Comparison of ENCODE assay signal across 8 cellular contexts in the genomic region with DNA sequence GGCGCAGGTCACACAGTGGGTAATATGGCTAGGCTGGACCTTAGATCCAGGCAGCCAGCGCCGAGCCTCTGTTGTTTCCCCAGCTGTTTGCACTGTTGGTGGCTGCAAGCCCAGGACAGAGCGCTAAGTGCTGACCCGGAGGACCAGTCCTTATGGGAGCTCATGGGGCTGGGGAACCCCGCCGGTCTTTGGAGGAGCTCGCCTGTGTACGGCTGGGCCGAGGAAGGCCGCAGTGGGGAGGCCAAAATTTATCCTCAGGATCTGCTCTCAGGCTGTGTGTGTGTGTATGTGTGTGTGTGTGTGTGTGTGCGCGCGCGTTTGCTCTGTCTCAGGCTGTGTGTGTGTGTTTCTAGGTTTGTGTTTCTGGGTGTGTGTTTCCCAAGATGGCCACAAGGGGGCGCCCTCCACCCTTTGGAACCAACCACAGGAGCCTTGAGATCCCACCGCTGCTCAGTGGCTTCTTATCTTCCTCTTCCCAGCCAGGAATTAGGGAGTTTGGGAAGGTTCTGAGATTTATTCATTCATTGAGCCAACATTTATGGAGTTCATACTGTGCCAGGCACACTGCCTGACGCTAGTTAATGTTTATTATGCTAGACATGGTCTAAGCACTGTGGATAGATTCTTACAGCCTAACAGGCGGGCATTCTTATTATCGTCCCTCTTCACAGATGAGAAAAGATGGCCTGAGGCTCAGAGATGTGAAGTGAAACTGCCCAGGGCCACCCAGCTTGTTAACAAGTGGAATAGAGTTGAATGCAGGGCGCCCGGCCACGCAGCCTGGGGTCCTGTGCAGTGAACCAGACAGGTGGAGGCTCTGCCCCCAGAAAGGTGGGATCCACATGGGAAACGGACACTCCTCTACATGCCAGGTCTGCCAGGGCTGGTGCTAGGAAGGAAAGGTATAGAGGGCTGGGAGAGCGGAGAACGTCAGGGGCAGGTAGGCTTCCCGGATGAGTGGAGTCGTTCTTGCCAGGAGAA. TPM values are rescaled to one million over a fixed set of nuclear protein-coding genes. Genes with fewer than 3 reads are reported as not detected.
A peak's percentile ranks its signal among the peaks of the same experiment; 100 is the strongest.
DNase-seq lines count a peak whose midpoint lies in the region; ATAC-seq, FAIRE-seq and TF ChIP-seq lines count a peak whose summit lies in the region.

No MANE protein-coding gene starts in this region.

- H3K4me2 ChIP-seq in HepG2 (ENCODE audit: low read depth, low read length) = no peak overlapping the region

- no peaks in the 10 kb centered on the region for H3K4me1 ChIP-seq in HepG2 (ENCODE audit: insufficient read depth, low read length)

- 74% methylated on average over 21 of the region's 28 CpGs for WGBS in HepG2 (ENCODE audit: low lambda C conversion rate)

- no peak overlapping the region for H3K27ac ChIP-seq in HepG2 (ENCODE audit: extremely low read length, insufficient read depth, low read length)

- ATAC-seq in HepG2 (peak; percentile 88), GM19397 (IDR thresholded peaks at IDR 0.05; ENCODE audit: unreplicated experiment) (no peak)

- intact Hi-C loops in HepG2 (cut with micrococcal nuclease; ENCODE audit: unreplicated experiment) = loop anchor here (5.0 kb wide), 1 partner anchor 193 kb away; a partner anchor contains a TSS

- H3K9me3 ChIP-seq in HepG2 (ENCODE audit: low read length) = no peaks in the 10 kb centered on the region

- peak; percentile 20; the same call in 1 of the 2 replicates for TF ChIP-seq RAD21 in HepG2 (CRISPR knock-in tag; IDR thresholded peaks at IDR 0.05)

- H3K27me3 ChIP-seq in HepG2 (ENCODE audit: control insufficient read depth in 1 of 2, insufficient read depth in 2 of 2, low read length in 2 of 2) = no peaks in the 10 kb centered on the region

- no peak for TF ChIP-seq POLR2A in HepG2 (IDR thresholded peaks at IDR 0.05; ENCODE audit: insufficient read depth in 1 of 2, low read depth in 2 of 2, low read length in 2 of 2)

- H4K20me1 ChIP-seq in HepG2 (ENCODE audit: insufficient read depth, low read length) = no peaks in the 10 kb centered on the region

- no peak overlapping the region for H2AFZ ChIP-seq in HepG2 (ENCODE audit: low read length)

- POLR2A ChIA-PET in HepG2 (lab: Yijun Ruan, JAX) = interaction anchor here (0.8 kb wide), 1 partner anchor 15 kb away, joined by 3 read pairs; a partner anchor contains a TSS

- CTCF ChIA-PET in HepG2 (lab: Yijun Ruan, JAX; ENCODE audit: low intra/inter-chr PET ratio, low total read pairs) = interaction anchor here (0.7 to 1.6 kb wide), 3 partner anchors 68 to 192 kb away, joined by 3 to 7 read pairs (median 6); no protein-coding TSS in a partner anchor

- peaks cover 0 to 2% of the 10 kb centered on the region in 2 experiments; a peak in 1 of 5 replicates for H3K36me3 ChIP-seq in HepG2 (replicated peaks in 1 of 2; ENCODE audit: control insufficient read depth in 1 of 2, insufficient read depth in 2 of 2, low read length in 2 of 2)

- in situ Hi-C loops in HepG2 (cut with HindIII; ENCODE audit: extremely low pct_ligation_motif_present, low pct_unique_long_range_greater_than_20kb) = loop anchor here (10.0 kb wide), 2 partner anchors 95 to 195 kb away; a partner anchor contains a TSS

- H3K4me3 ChIP-seq in HepG2 (replicated peaks in 1 of 3; ENCODE audit: insufficient read depth in 1 of 3, low read depth in 2 of 3, low read length in 3 of 3) = no peak overlapping the region; a peak in 1 of 6 replicates

- FAIRE-seq in HepG2 (lab: Jason Lieb, UNC) = peak; percentile 80

- TF ChIP-seq EP300 in HepG2 (IDR thresholded peaks at IDR 0.05; ENCODE audit: low read depth in 2 of 2, low read length in 2 of 2) (no peak), HepG2 (CRISPR knock-in tag; IDR thresholded peaks at IDR 0.05; ENCODE audit: borderline replicate concordance) (no peak)

- DNase-seq in SIG-M5 treated with dmso at 0.1 percent for 504 hours (lab: John Stamatoyannopoulos, UW; ENCODE audit: unreplicated experiment) = peak; percentile 21
- no peak for DNase-seq in SIG-M5 (lab: John Stamatoyannopoulos, UW)
- peak; percentile 18 for DNase-seq in NCI-H2107 treated with DMSO at 0.1 percent for 48 hours (lab: John Stamatoyannopoulos, UW; ENCODE audit: unreplicated experiment)
- peak; percentile 46 for DNase-seq in activated CD4-positive, alpha-beta T cell treated with anti-CD3 and anti-CD28 coated beads for 1 hour
- DNase-seq in cerebellum (ENCODE audit: low spot score) = peak; percentile 79
- DNase-seq in HepG2 (ENCODE audit: low spot score) = peak; percentile 28
- DNase-seq in stimulated activated CD4-positive, alpha-beta T cell treated with anti-CD3 and anti-CD28 coated beads, TNF-alpha, amount 100 ng/mL, for 4 hours (ENCODE audit: low read depth in 3 of 3) = peak; percentile 34 to 43 (median 35)

- BruUV-seq in HepG2 (replicated peaks; lab: Mats Ljungman, UMichigan) = no TSS peak

- no peaks in the 10 kb centered on the region for H3K79me2 ChIP-seq in HepG2 (ENCODE audit: insufficient read depth, low read length)

- H3K9ac ChIP-seq in HepG2 (ENCODE audit: insufficient read depth, low read depth, low read length) = no peak overlapping the region

- TF ChIP-seq CTCF in HepG2 (CRISPR knock-in tag; IDR thresholded peaks at IDR 0.05) = peak; percentile 80

RNA-seq across cellular contexts. Expression of a gene that starts 13.0 kb away (rescaled TPM):
- total RNA-seq in cerebellum (not detected), HepG2 (2016; rRNA removed; fragmentation: Illumina TruSeq; extraction: Trizol) (not detected in 2 replicates)
- not detected in 2 replicates for total RNA-seq in HepG2 (2016; cell fraction: cytosol; rRNA removed; fragmentation: Illumina TruSeq; extraction: Trizol; ENCODE audit: low read depth)
- total RNA-seq in HepG2 (2016; cell fraction: insoluble cytoplasmic fraction; rRNA removed; fragmentation: Illumina TruSeq; extraction: Trizol) = not detected in 2 replicates
- not detected in 2 replicates for total RNA-seq in HepG2 (2016; cell fraction: membrane; rRNA removed; fragmentation: Illumina TruSeq; extraction: Trizol)
- total RNA-seq in HepG2 (2016; cell fraction: nucleus; rRNA removed; fragmentation: Illumina TruSeq; extraction: Trizol) = not detected in 2 replicates
- polyA plus RNA-seq in HepG2 (2011; rRNA removed) = not detected in 2 replicates
- not detected in 2 replicates for polyA plus RNA-seq in HepG2 (2011; cell fraction: cytosol; rRNA removed)
- polyA plus RNA-seq in HepG2 (2011; cell fraction: nucleus; rRNA removed) = not detected in 2 replicates
- not detected in 2 replicates for polyA plus RNA-seq in HepG2 (2012)
- not detected in 2 replicates for polyA plus RNA-seq in HepG2 (2016; cell fraction: cytosol; fragmentation: Illumina TruSeq; extraction: Trizol; ENCODE audit: low read depth)
- not detected in 2 replicates for polyA plus RNA-seq in HepG2 (2016; cell fraction: insoluble cytoplasmic fraction; fragmentation: Illumina TruSeq; extraction: Trizol; ENCODE audit: low read depth)
- polyA plus RNA-seq in HepG2 (2016; cell fraction: membrane; fragmentation: Illumina TruSeq; extraction: Trizol; ENCODE audit: low read depth) = not detected in 2 replicates
- not detected in 2 replicates for polyA plus RNA-seq in HepG2 (2016; cell fraction: nucleus; fragmentation: Illumina TruSeq; extraction: Trizol; ENCODE audit: insufficient read depth, low read depth)
- polyA minus RNA-seq in HepG2 (2011; rRNA and poly(A)+ RNA removed; ENCODE audit: low replicate concordance) = not detected in 2 replicates
- polyA minus RNA-seq in HepG2 (2011; cell fraction: cytosol; rRNA and poly(A)+ RNA removed) = not detected in 2 replicates
- not detected in 2 replicates for polyA minus RNA-seq in HepG2 (2011; cell fraction: nucleus; rRNA and poly(A)+ RNA removed)

RNA-seq across cellular contexts. Expression of a gene that starts 14.6 kb away (rescaled TPM):
- total RNA-seq in cerebellum (5.5 TPM), HepG2 (2016; rRNA removed; fragmentation: Illumina TruSeq; extraction: Trizol) (3.3 and 4.2 TPM in 2 replicates)
- total RNA-seq in HepG2 (2016; cell fraction: cytosol; rRNA removed; fragmentation: Illumina TruSeq; extraction: Trizol; ENCODE audit: low read depth) = 0.53 and 0.71 TPM in 2 replicates
- total RNA-seq in HepG2 (2016; cell fraction: insoluble cytoplasmic fraction; rRNA removed; fragmentation: Illumina TruSeq; extraction: Trizol) = 2.2 and 3.8 TPM in 2 replicates
- total RNA-seq in HepG2 (2016; cell fraction: membrane; rRNA removed; fragmentation: Illumina TruSeq; extraction: Trizol) = 0.74 and 1.1 TPM in 2 replicates
- total RNA-seq in HepG2 (2016; cell fraction: nucleus; rRNA removed; fragmentation: Illumina TruSeq; extraction: Trizol) = 4.0 and 4.2 TPM in 2 replicates
- polyA plus RNA-seq in HepG2 (2011; rRNA removed) = 4.9 and 6.0 TPM in 2 replicates
- polyA plus RNA-seq in HepG2 (2011; cell fraction: cytosol; rRNA removed) = 3.1 and 4.4 TPM in 2 replicates
- polyA plus RNA-seq in HepG2 (2011; cell fraction: nucleus; rRNA removed) = 22.6 and 26.0 TPM in 2 replicates
- polyA plus RNA-seq in HepG2 (2012) = 4.4 and 5.7 TPM in 2 replicates
- 0.61 and 0.75 TPM in 2 replicates for polyA plus RNA-seq in HepG2 (2016; cell fraction: cytosol; fragmentation: Illumina TruSeq; extraction: Trizol; ENCODE audit: low read depth)
- 4.7 and 5.4 TPM in 2 replicates for polyA plus RNA-seq in HepG2 (2016; cell fraction: insoluble cytoplasmic fraction; fragmentation: Illumina TruSeq; extraction: Trizol; ENCODE audit: low read depth)
- 0.81 and 1.2 TPM in 2 replicates for polyA plus RNA-seq in HepG2 (2016; cell fraction: membrane; fragmentation: Illumina TruSeq; extraction: Trizol; ENCODE audit: low read depth)
- polyA plus RNA-seq in HepG2 (2016; cell fraction: nucleus; fragmentation: Illumina TruSeq; extraction: Trizol; ENCODE audit: insufficient read depth, low read depth) = 12.9 and 13.8 TPM in 2 replicates
- 4.8 and 6.4 TPM in 2 replicates for polyA minus RNA-seq in HepG2 (2011; rRNA and poly(A)+ RNA removed; ENCODE audit: low replicate concordance)
- polyA minus RNA-seq in HepG2 (2011; cell fraction: cytosol; rRNA and poly(A)+ RNA removed) = 1.9 and 2.6 TPM in 2 replicates
- 8.2 and 9.9 TPM in 2 replicates for polyA minus RNA-seq in HepG2 (2011; cell fraction: nucleus; rRNA and poly(A)+ RNA removed)

RNA-seq across cellular contexts. Expression of a gene that starts 31.0 kb away (rescaled TPM):
- 1.5 TPM for total RNA-seq in cerebellum
- total RNA-seq in HepG2 (2016; rRNA removed; fragmentation: Illumina TruSeq; extraction: Trizol) = 0.20 and 1.4 TPM in 2 replicates
- total RNA-seq in HepG2 (2016; cell fraction: cytosol; rRNA removed; fragmentation: Illumina TruSeq; extraction: Trizol; ENCODE audit: low read depth) = 0.09 TPM in 1 of 2 replicates, not detected in the other
- 0.27 and 1.5 TPM in 2 replicates for total RNA-seq in HepG2 (2016; cell fraction: insoluble cytoplasmic fraction; rRNA removed; fragmentation: Illumina TruSeq; extraction: Trizol)
- total RNA-seq in HepG2 (2016; cell fraction: membrane; rRNA removed; fragmentation: Illumina TruSeq; extraction: Trizol) = 0.28 and 0.43 TPM in 2 replicates
- total RNA-seq in HepG2 (2016; cell fraction: nucleus; rRNA removed; fragmentation: Illumina TruSeq; extraction: Trizol) = 3.3 and 3.7 TPM in 2 replicates
- 1.1 and 1.2 TPM in 2 replicates for polyA plus RNA-seq in HepG2 (2011; rRNA removed)
- 0.09 and 0.18 TPM in 2 replicates for polyA plus RNA-seq in HepG2 (2011; cell fraction: cytosol; rRNA removed)
- polyA plus RNA-seq in HepG2 (2011; cell fraction: nucleus; rRNA removed) = 5.3 and 5.9 TPM in 2 replicates
- polyA plus RNA-seq in HepG2 (2012) = 0.47 and 0.83 TPM in 2 replicates
- polyA plus RNA-seq in HepG2 (2016; cell fraction: cytosol; fragmentation: Illumina TruSeq; extraction: Trizol; ENCODE audit: low read depth) = 0.05 TPM in 1 of 2 replicates, not detected in the other
- polyA plus RNA-seq in HepG2 (2016; cell fraction: insoluble cytoplasmic fraction; fragmentation: Illumina TruSeq; extraction: Trizol; ENCODE audit: low read depth) = 0.14 and 0.24 TPM in 2 replicates
- polyA plus RNA-seq in HepG2 (2016; cell fraction: membrane; fragmentation: Illumina TruSeq; extraction: Trizol; ENCODE audit: low read depth) = 0.06 and 0.22 TPM in 2 replicates
- 7.1 and 7.2 TPM in 2 replicates for polyA plus RNA-seq in HepG2 (2016; cell fraction: nucleus; fragmentation: Illumina TruSeq; extraction: Trizol; ENCODE audit: insufficient read depth, low read depth)
- polyA minus RNA-seq in HepG2 (2011; rRNA and poly(A)+ RNA removed; ENCODE audit: low replicate concordance) = 0.07 and 0.10 TPM in 2 replicates
- polyA minus RNA-seq in HepG2 (2011; cell fraction: cytosol; rRNA and poly(A)+ RNA removed) = not detected in 2 replicates
- 1.7 and 2.2 TPM in 2 replicates for polyA minus RNA-seq in HepG2 (2011; cell fraction: nucleus; rRNA and poly(A)+ RNA removed)

RNA-seq across cellular contexts. Expression of a gene that starts 36.2 kb away (rescaled TPM):
- total RNA-seq in cerebellum (17.5 TPM), HepG2 (2016; rRNA removed; fragmentation: Illumina TruSeq; extraction: Trizol) (not detected in 2 replicates)
- total RNA-seq in HepG2 (2016; cell fraction: cytosol; rRNA removed; fragmentation: Illumina TruSeq; extraction: Trizol; ENCODE audit: low read depth) = not detected in 2 replicates
- total RNA-seq in HepG2 (2016; cell fraction: insoluble cytoplasmic fraction; rRNA removed; fragmentation: Illumina TruSeq; extraction: Trizol) = not detected in 2 replicates
- total RNA-seq in HepG2 (2016; cell fraction: membrane; rRNA removed; fragmentation: Illumina TruSeq; extraction: Trizol) = not detected in 2 replicates
- not detected in 2 replicates for total RNA-seq in HepG2 (2016; cell fraction: nucleus; rRNA removed; fragmentation: Illumina TruSeq; extraction: Trizol)
- polyA plus RNA-seq in HepG2 (2011; rRNA removed) = not detected in 2 replicates
- not detected in 2 replicates for polyA plus RNA-seq in HepG2 (2011; cell fraction: cytosol; rRNA removed)
- polyA plus RNA-seq in HepG2 (2011; cell fraction: nucleus; rRNA removed) = not detected in 2 replicates
- not detected in 2 replicates for polyA plus RNA-seq in HepG2 (2012)
- polyA plus RNA-seq in HepG2 (2016; cell fraction: cytosol; fragmentation: Illumina TruSeq; extraction: Trizol; ENCODE audit: low read depth) = not detected in 2 replicates
- not detected in 2 replicates for polyA plus RNA-seq in HepG2 (2016; cell fraction: insoluble cytoplasmic fraction; fragmentation: Illumina TruSeq; extraction: Trizol; ENCODE audit: low read depth)
- polyA plus RNA-seq in HepG2 (2016; cell fraction: membrane; fragmentation: Illumina TruSeq; extraction: Trizol; ENCODE audit: low read depth) = not detected in 2 replicates
- polyA plus RNA-seq in HepG2 (2016; cell fraction: nucleus; fragmentation: Illumina TruSeq; extraction: Trizol; ENCODE audit: insufficient read depth, low read depth) = not detected in 2 replicates
- not detected in 2 replicates for polyA minus RNA-seq in HepG2 (2011; rRNA and poly(A)+ RNA removed; ENCODE audit: low replicate concordance)
- not detected in 2 replicates for polyA minus RNA-seq in HepG2 (2011; cell fraction: cytosol; rRNA and poly(A)+ RNA removed)
- not detected in 2 replicates for polyA minus RNA-seq in HepG2 (2011; cell fraction: nucleus; rRNA and poly(A)+ RNA removed)
